In the genomic region with DNA sequence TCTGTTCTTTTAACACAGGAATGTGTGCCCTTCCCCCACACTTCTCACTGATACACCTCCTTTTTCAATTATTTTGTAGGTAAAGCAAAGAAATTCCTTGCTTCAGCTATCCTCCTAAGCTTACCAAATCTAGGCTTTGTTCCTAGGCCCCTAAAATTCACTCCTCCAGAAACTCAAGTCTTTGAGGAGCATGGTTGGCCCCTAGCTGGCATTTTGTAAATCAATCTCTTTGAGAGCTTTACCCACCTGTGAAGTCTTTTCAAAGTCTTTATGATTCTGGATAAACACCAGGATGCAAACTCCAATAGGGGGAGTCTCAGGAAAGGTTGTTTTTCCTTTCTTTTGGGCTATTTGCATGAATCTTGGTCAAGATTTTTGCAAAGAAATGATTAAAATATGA, we compare ENCODE assay signal across 36 cellular contexts.
"Had no signal": no experiment of that assay in that cellular context is flagged by ENCODE, and none has a peak within 500 bp of the region (broad histone marks: within the 10 kb centered on the region; RNA-seq: fewer than 3 reads in every experiment).

No MANE protein-coding gene starts in this region.

- H3K9me3 Mint-ChIP-seq: activated CD4-positive, alpha-beta T cell treated with anti-CD3 and anti-CD28 coated beads, Interleukin-2, amount 10 ng/mL, durations not matched to agents 24 days and 14 days; activated CD8-positive, alpha-beta T cell treated with anti-CD3 and anti-CD28 coated beads for 36 hours; activated T-helper 17 cell treated with anti-CD3 and anti-CD28 coated beads, Interleukin-2, amount 50 U/mL, for 72 hours; central memory CD8-positive, alpha-beta T cell; T-cell had no signal

- H3K27ac ChIP-seq: brain microvascular endothelial cell, Peyer's patch, VCaP had no signal

- H3K4me3 Mint-ChIP-seq: activated CD4-positive, alpha-beta T cell treated with anti-CD3 and anti-CD28 coated beads, Interleukin-2, amount 10 ng/mL, durations not matched to agents 24 days and 14 days; activated CD8-positive, alpha-beta T cell treated with anti-CD3 and anti-CD28 coated beads for 36 hours; activated naive CD8-positive, alpha-beta T cell treated with anti-CD3 and anti-CD28 coated beads for 36 hours; activated T-cell treated with anti-CD3 and anti-CD28 coated beads, Interleukin-2, amount 50 U/mL, for 72 hours; activated T-helper 17 cell treated with anti-CD3 and anti-CD28 coated beads, Interleukin-2, amount 50 U/mL, for 72 hours; central memory CD8-positive, alpha-beta T cell; T-cell; T-helper 17 cell had no signal

- H3K27me3 ChIP-seq: brain microvascular endothelial cell, MG63, Peyer's patch had no signal

- H3K36me3 Mint-ChIP-seq: activated naive CD8-positive, alpha-beta T cell treated with anti-CD3 and anti-CD28 coated beads for 36 hours; T-cell had no signal

- DNase-seq: activated CD4-positive, alpha-beta T cell treated with anti-CD3 and anti-CD28 coated beads, Interleukin-2, amount 10 ng/mL, durations not matched to agents 24 days and 14 days; activated CD4-positive, alpha-beta T cell treated with anti-CD3 and anti-CD28 coated beads, Interleukin-2, amount 50 U/mL, for 4 hours; activated CD8-positive, alpha-beta T cell treated with anti-CD3 and anti-CD28 coated beads for 36 hours; activated effector memory CD4-positive, alpha-beta T cell treated with anti-CD3 and anti-CD28 coated beads, Interleukin-2, amount 50 U/mL, for 16 hours; activated naive CD4-positive, alpha-beta T cell; activated naive CD4-positive, alpha-beta T cell treated with anti-CD3 and anti-CD28 coated beads, Interleukin-2, amount 50 U/mL, for 16 hours; activated naive CD8-positive, alpha-beta T cell treated with anti-CD3 and anti-CD28 coated beads for 36 hours; activated T-cell treated with anti-CD3 and anti-CD28 coated beads, Interleukin-2, amount 50 U/mL, for 1 hour; activated T-cell treated with anti-CD3 and anti-CD28 coated beads, Interleukin-2, amount 50 U/mL, for 72 hours; amniotic stem cell; aorta; brain microvascular endothelial cell; Kasumi-1; KG1; MG63; NCI-H1048; NCI-H1105 treated with DMSO at 0.1 percent for 48 hours; NCI-H1436; NCI-H1694; NCI-H1930; NCI-H2107; NCI-H2171; NCI-H510A; NCI-H526; NCI-H748 treated with DMSO at 0.1 percent for 48 hours; NK-92 treated with Interleukin-12 subunit alpha and Interleukin-12 subunit beta, amount 100 ng/mL, for 24 hours; PC-3; Peyer's patch; RPMI8226; SIG-M5; T-cell; T-helper 17 cell had no signal

- H3K36me3 ChIP-seq: brain microvascular endothelial cell, MG63, Peyer's patch had no signal

- H3K27me3 Mint-ChIP-seq: activated CD4-positive, alpha-beta T cell treated with anti-CD3 and anti-CD28 coated beads, Interleukin-2, amount 10 ng/mL, durations not matched to agents 24 days and 14 days had no signal

- H3K9me3 ChIP-seq: MG63, Peyer's patch had no signal

- H3K4me1 Mint-ChIP-seq: activated CD4-positive, alpha-beta T cell treated with anti-CD3 and anti-CD28 coated beads, Interleukin-2, amount 10 ng/mL, durations not matched to agents 24 days and 14 days had no signal

- H3K4me1 ChIP-seq: Peyer's patch had no signal

- H3K4me3 ChIP-seq: MG63, Peyer's patch had no signal

- H3K27ac Mint-ChIP-seq: activated CD4-positive, alpha-beta T cell treated with anti-CD3 and anti-CD28 coated beads, Interleukin-2, amount 10 ng/mL, durations not matched to agents 24 days and 14 days; activated CD8-positive, alpha-beta T cell treated with anti-CD3 and anti-CD28 coated beads for 36 hours; activated naive CD8-positive, alpha-beta T cell treated with anti-CD3 and anti-CD28 coated beads for 36 hours; activated T-cell treated with anti-CD3 and anti-CD28 coated beads, Interleukin-2, amount 50 U/mL, for 72 hours; activated T-helper 17 cell treated with anti-CD3 and anti-CD28 coated beads, Interleukin-2, amount 50 U/mL, for 72 hours; T-cell; T-helper 17 cell had no signal

- ATAC-seq: activated CD8-positive, alpha-beta T cell treated with anti-CD3 and anti-CD28 coated beads for 36 hours; activated T-cell treated with anti-CD3 and anti-CD28 coated beads, Interleukin-2, amount 50 U/mL, for 72 hours; activated T-helper 17 cell treated with anti-CD3 and anti-CD28 coated beads, Interleukin-2, amount 50 U/mL, for 72 hours; PC-3; SK-N-SH treated with all-trans-retinoic acid at 6 μM for 48 hours; T-cell; T-helper 17 cell had no signal
